In the genomic region with DNA sequence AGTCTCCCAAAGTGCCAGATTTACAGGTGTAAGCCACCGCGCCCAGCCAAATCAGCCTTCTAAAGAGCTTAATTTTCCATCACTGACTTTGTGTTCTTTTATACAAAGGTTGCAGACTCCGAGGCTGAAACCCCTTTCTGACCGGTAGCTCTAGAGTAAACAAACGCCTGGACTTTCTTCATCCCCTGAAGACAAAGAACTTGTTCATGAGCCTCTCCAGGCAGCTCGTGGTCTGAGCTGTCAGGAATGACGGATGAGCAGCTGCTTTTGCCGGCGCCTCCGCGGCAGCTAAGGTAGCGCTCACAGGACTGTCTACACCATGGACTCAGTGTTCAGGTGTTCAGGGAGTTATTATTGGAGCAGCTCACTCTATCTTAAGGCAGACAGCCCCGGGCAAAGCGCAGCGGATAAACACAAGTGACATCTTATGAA, we compare ENCODE assay signal across 1 cellular context.
TF ChIP-seq lines count a peak whose summit lies in the region.

No MANE protein-coding gene starts in this region.

TF ChIP-seq in HEK293, 187 proteins besides CTCF, POLR2A, EP300 and RAD21 (continued from another document):
- TF ChIP-seq ZNF76 (tag by site-specific recombination; IDR thresholded peaks at IDR 0.05; ENCODE audit: borderline replicate concordance, low read depth): no peak
- no peak for TF ChIP-seq HOXA7 (CRISPR knock-in tag; IDR thresholded peaks at IDR 0.05; ENCODE audit: borderline replicate concordance)
- TF ChIP-seq ZNF664 (tag by site-specific recombination; IDR thresholded peaks at IDR 0.05): no peak
- no peak for TF ChIP-seq OVOL3 (tag by site-specific recombination; IDR thresholded peaks at IDR 0.05)
- TF ChIP-seq ZNF174 (tag by site-specific recombination; IDR thresholded peaks at IDR 0.05): no peak
- no peak for TF ChIP-seq KLF10 (tag by site-specific recombination; IDR thresholded peaks at IDR 0.05)
- TF ChIP-seq ZNF843 (tag by site-specific recombination; IDR thresholded peaks at IDR 0.05): no peak
- TF ChIP-seq, protein P1, sequence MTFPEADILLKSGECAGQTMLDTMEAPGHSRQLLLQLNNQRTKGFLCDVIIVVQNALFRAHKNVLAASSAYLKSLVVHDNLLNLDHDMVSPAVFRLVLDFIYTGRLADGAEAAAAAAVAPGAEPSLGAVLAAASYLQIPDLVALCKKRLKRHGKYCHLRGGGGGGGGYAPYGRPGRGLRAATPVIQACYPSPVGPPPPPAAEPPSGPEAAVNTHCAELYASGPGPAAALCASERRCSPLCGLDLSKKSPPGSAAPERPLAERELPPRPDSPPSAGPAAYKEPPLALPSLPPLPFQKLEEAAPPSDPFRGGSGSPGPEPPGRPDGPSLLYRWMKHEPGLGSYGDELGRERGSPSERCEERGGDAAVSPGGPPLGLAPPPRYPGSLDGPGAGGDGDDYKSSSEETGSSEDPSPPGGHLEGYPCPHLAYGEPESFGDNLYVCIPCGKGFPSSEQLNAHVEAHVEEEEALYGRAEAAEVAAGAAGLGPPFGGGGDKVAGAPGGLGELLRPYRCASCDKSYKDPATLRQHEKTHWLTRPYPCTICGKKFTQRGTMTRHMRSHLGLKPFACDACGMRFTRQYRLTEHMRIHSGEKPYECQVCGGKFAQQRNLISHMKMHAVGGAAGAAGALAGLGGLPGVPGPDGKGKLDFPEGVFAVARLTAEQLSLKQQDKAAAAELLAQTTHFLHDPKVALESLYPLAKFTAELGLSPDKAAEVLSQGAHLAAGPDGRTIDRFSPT (tag by site-specific recombination; IDR thresholded peaks at IDR 0.05): no peak
- TF ChIP-seq, protein P2, sequence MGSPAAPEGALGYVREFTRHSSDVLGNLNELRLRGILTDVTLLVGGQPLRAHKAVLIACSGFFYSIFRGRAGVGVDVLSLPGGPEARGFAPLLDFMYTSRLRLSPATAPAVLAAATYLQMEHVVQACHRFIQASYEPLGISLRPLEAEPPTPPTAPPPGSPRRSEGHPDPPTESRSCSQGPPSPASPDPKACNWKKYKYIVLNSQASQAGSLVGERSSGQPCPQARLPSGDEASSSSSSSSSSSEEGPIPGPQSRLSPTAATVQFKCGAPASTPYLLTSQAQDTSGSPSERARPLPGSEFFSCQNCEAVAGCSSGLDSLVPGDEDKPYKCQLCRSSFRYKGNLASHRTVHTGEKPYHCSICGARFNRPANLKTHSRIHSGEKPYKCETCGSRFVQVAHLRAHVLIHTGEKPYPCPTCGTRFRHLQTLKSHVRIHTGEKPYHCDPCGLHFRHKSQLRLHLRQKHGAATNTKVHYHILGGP (tag by site-specific recombination; IDR thresholded peaks at IDR 0.05): no peak
- TF ChIP-seq ZFP41 (tag by site-specific recombination; IDR thresholded peaks at IDR 0.05; ENCODE audit: borderline replicate concordance): no peak
- TF ChIP-seq, protein P3, sequence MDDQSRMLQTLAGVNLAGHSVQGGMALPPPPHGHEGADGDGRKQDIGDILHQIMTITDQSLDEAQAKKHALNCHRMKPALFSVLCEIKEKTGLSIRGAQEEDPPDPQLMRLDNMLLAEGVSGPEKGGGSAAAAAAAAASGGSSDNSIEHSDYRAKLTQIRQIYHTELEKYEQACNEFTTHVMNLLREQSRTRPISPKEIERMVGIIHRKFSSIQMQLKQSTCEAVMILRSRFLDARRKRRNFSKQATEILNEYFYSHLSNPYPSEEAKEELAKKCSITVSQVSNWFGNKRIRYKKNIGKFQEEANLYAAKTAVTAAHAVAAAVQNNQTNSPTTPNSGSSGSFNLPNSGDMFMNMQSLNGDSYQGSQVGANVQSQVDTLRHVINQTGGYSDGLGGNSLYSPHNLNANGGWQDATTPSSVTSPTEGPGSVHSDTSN (CRISPR knock-in tag; IDR thresholded peaks at IDR 0.05): 0 out of 2 replicates have a peak, but pooled peaks have one; percentile 47
- TF ChIP-seq, protein P4, sequence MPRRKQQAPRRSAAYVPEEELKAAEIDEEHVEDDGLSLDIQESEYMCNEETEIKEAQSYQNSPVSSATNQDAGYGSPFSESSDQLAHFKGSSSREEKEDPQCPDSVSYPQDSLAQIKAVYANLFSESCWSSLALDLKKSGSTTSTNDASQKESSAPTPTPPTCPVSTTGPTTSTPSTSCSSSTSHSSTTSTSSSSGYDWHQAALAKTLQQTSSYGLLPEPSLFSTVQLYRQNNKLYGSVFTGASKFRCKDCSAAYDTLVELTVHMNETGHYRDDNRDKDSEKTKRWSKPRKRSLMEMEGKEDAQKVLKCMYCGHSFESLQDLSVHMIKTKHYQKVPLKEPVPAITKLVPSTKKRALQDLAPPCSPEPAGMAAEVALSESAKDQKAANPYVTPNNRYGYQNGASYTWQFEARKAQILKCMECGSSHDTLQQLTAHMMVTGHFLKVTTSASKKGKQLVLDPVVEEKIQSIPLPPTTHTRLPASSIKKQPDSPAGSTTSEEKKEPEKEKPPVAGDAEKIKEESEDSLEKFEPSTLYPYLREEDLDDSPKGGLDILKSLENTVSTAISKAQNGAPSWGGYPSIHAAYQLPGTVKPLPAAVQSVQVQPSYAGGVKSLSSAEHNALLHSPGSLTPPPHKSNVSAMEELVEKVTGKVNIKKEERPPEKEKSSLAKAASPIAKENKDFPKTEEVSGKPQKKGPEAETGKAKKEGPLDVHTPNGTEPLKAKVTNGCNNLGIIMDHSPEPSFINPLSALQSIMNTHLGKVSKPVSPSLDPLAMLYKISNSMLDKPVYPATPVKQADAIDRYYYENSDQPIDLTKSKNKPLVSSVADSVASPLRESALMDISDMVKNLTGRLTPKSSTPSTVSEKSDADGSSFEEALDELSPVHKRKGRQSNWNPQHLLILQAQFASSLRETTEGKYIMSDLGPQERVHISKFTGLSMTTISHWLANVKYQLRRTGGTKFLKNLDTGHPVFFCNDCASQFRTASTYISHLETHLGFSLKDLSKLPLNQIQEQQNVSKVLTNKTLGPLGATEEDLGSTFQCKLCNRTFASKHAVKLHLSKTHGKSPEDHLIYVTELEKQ (tag by site-specific recombination; IDR thresholded peaks at IDR 0.05; ENCODE audit: borderline replicate concordance): 0 out of 2 replicates have a peak, but pooled peaks have one; percentile 40
- no peak for TF ChIP-seq ZNF658 (tag by site-specific recombination; IDR thresholded peaks at IDR 0.05)
- no peak for TF ChIP-seq ZNF544 (tag by site-specific recombination; IDR thresholded peaks at IDR 0.05)
- TF ChIP-seq, protein P5, sequence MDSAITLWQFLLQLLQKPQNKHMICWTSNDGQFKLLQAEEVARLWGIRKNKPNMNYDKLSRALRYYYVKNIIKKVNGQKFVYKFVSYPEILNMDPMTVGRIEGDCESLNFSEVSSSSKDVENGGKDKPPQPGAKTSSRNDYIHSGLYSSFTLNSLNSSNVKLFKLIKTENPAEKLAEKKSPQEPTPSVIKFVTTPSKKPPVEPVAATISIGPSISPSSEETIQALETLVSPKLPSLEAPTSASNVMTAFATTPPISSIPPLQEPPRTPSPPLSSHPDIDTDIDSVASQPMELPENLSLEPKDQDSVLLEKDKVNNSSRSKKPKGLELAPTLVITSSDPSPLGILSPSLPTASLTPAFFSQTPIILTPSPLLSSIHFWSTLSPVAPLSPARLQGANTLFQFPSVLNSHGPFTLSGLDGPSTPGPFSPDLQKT (IDR thresholded peaks at IDR 0.05; ENCODE audit: borderline replicate concordance, low read depth, low read length): no peak
- TF ChIP-seq SP7 (tag by site-specific recombination; IDR thresholded peaks at IDR 0.05): no peak
- TF ChIP-seq ZNF335 (tag by site-specific recombination; conservative IDR thresholded peaks at IDR 0.05): peak; percentile 31; the same call in 1 of the 2 replicates
- no peak for TF ChIP-seq ZNF623 (tag by site-specific recombination; IDR thresholded peaks at IDR 0.05)
- no peak for TF ChIP-seq ZNF624 (tag by site-specific recombination; IDR thresholded peaks at IDR 0.05)
- no peak for TF ChIP-seq ZNF529 (tag by site-specific recombination; IDR thresholded peaks at IDR 0.05; ENCODE audit: insufficient replicate concordance)
- no peak for TF ChIP-seq ZNF24 (tag by site-specific recombination; IDR thresholded peaks at IDR 0.05)
- TF ChIP-seq ZFP3 (tag by site-specific recombination; IDR thresholded peaks at IDR 0.05; ENCODE audit: low read depth): no peak
- TF ChIP-seq ZNF560 (tag by site-specific recombination; IDR thresholded peaks at IDR 0.05; ENCODE audit: borderline replicate concordance): no peak
- TF ChIP-seq OSR2 (tag by site-specific recombination; IDR thresholded peaks at IDR 0.05): peak; percentile 49; the same call in 1 of the 2 replicates
- no peak for TF ChIP-seq ZNF514 (tag by site-specific recombination; IDR thresholded peaks at IDR 0.05)
- TF ChIP-seq, protein P6, sequence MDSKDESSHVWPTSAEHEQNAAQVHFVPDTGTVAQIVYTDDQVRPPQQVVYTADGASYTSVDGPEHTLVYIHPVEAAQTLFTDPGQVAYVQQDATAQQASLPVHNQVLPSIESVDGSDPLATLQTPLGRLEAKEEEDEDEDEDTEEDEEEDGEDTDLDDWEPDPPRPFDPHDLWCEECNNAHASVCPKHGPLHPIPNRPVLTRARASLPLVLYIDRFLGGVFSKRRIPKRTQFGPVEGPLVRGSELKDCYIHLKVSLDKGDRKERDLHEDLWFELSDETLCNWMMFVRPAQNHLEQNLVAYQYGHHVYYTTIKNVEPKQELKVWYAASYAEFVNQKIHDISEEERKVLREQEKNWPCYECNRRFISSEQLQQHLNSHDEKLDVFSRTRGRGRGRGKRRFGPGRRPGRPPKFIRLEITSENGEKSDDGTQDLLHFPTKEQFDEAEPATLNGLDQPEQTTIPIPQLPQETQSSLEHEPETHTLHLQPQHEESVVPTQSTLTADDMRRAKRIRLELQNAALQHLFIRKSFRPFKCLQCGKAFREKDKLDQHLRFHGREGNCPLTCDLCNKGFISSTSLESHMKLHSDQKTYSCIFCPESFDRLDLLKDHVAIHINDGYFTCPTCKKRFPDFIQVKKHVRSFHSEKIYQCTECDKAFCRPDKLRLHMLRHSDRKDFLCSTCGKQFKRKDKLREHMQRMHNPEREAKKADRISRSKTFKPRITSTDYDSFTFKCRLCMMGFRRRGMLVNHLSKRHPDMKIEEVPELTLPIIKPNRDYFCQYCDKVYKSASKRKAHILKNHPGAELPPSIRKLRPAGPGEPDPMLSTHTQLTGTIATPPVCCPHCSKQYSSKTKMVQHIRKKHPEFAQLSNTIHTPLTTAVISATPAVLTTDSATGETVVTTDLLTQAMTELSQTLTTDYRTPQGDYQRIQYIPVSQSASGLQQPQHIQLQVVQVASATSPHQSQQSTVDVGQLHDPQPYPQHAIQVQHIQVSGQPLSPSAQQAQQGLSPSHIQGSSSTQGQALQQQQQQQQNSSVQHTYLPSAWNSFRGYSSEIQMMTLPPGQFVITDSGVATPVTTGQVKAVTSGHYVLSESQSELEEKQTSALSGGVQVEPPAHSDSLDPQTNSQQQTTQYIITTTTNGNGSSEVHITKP (tag by site-specific recombination; IDR thresholded peaks at IDR 0.05): no peak
- TF ChIP-seq BCL11A (tag by site-specific recombination; IDR thresholded peaks at IDR 0.05; ENCODE audit: low read depth): no peak
TF ChIP-seq in HEK293: peak in this region for 7.
